In genomic region chr15:95025924-95026728, GRCh38 we compare ENCODE assay signal across 8 cellular contexts.
DNase-seq lines count a peak whose midpoint lies in the region; ATAC-seq and TF ChIP-seq lines count a peak whose summit lies in the region.

No MANE protein-coding gene starts in this region.

- H2AK5ac ChIP-seq in mesenchymal stem cell (ENCODE audit: low read length, severe bottlenecking) = no peak overlapping the region

- no peak overlapping the region for H2AFZ ChIP-seq in mesenchymal stem cell (ENCODE audit: low read depth, low read length)

- TF ChIP-seq POLR2A in breast epithelium (IDR thresholded peaks at IDR 0.05) = no peak

- H3K36me3 ChIP-seq in breast epithelium (no peaks in the 10 kb centered on the region), mesenchymal stem cell (ENCODE audit: control insufficient read depth in 1 of 2, insufficient read depth in 2 of 2, low read depth in 1 of 2, low read length in 2 of 2) (no peaks in the 10 kb centered on the region)

- H3K36me3 Mint-ChIP-seq in MCF 10A (ENCODE audit: insufficient read depth, unreplicated experiment) = no peaks in the 10 kb centered on the region

- no peaks in the 10 kb centered on the region for H3K9me3 Mint-ChIP-seq in MCF 10A (ENCODE audit: unreplicated experiment)

- DNase-seq in MCF 10A (ENCODE audit: unreplicated experiment) (peak; percentile 73), breast epithelium (ENCODE audit: low spot score in 2 of 2) (no peak), MV-4-11 (lab: John Stamatoyannopoulos, UW) (peak; percentile 42), brain pericyte (ENCODE audit: low read depth, low spot score) (peak; percentile 11), mesenchymal stem cell (peak; percentile 73), Ammon's horn (ENCODE audit: low spot score) (no peak), NCI-H2227 (lab: John Stamatoyannopoulos, UW; ENCODE audit: unreplicated experiment) (no peak)

- H3K4me1 Mint-ChIP-seq in MCF 10A (ENCODE audit: insufficient read depth, unreplicated experiment) = no peaks in the 10 kb centered on the region

- peaks cover 0 to 16% of the 10 kb centered on the region in 2 donors for H3K9me3 ChIP-seq in breast epithelium
- peaks cover 7% of the 10 kb centered on the region for H3K9me3 ChIP-seq in mesenchymal stem cell (ENCODE audit: control insufficient read depth, low read length)

- no peaks in the 10 kb centered on the region for H3K79me1 ChIP-seq in mesenchymal stem cell (replicated peaks; ENCODE audit: low read length, poor library complexity, severe bottlenecking)

- POLR2A ChIA-PET in MCF 10A (lab: Yijun Ruan, JAX) = no interaction called here

- no peak overlapping the region for H4K8ac ChIP-seq in mesenchymal stem cell (ENCODE audit: low read length)

- 68% methylated on average over 3 of the region's 5 CpGs for WGBS in mesenchymal stem cell

- no peaks in the 10 kb centered on the region for H3K27me3 Mint-ChIP-seq in MCF 10A (ENCODE audit: insufficient read depth, unreplicated experiment)

- no peak overlapping the region for H3K27ac Mint-ChIP-seq in MCF 10A (ENCODE audit: low read depth, unreplicated experiment)

- H3K27me3 ChIP-seq in breast epithelium = no peaks in the 10 kb centered on the region
- no peaks in the 10 kb centered on the region for H3K27me3 ChIP-seq in mesenchymal stem cell (ENCODE audit: control insufficient read depth in 1 of 2, insufficient read depth in 1 of 2, low read length in 2 of 2)

- H3K4me1 ChIP-seq in breast epithelium (no peaks in the 10 kb centered on the region), mesenchymal stem cell (ENCODE audit: control insufficient read depth, insufficient read depth, low read depth, low read length) (no peaks in the 10 kb centered on the region)

- peak overlapping the region in 1 of 2 experiments; percentile 31 for H2BK12ac ChIP-seq in mesenchymal stem cell (ENCODE audit: low read length in 2 of 2)

- H3K27ac ChIP-seq in breast epithelium (no peak overlapping the region), mesenchymal stem cell (ENCODE audit: low read length, poor library complexity, severe bottlenecking) (no peak overlapping the region)

- H3K4ac ChIP-seq in mesenchymal stem cell (ENCODE audit: low read depth in 1 of 2, low read length in 2 of 2) = no peak overlapping the region

- H3K18ac ChIP-seq in mesenchymal stem cell (ENCODE audit: low read depth in 1 of 2, low read length in 2 of 2) = peak overlapping the region in 1 of 2 experiments; percentile 37

- no peak overlapping the region for H3K9ac ChIP-seq in mesenchymal stem cell (ENCODE audit: low read length)

- no TSS peak for BruUV-seq in MCF 10A (replicated peaks; lab: Mats Ljungman, UMichigan)

- H2BK5ac ChIP-seq in mesenchymal stem cell (ENCODE audit: low read depth, low read length, poor library complexity, severe bottlenecking) = no peak overlapping the region

- H3K4me3 ChIP-seq in breast epithelium (no peak overlapping the region), mesenchymal stem cell (ENCODE audit: insufficient read depth in 1 of 2, low read depth in 1 of 2, low read length in 2 of 2) (no peak overlapping the region)

- no peak for ATAC-seq in HG03565 (IDR thresholded peaks at IDR 0.05; ENCODE audit: unreplicated experiment)

- H3K4me2 ChIP-seq in mesenchymal stem cell (ENCODE audit: low read length, poor library complexity, severe bottlenecking) = no peak overlapping the region

- intact Hi-C loops in MCF 10A (cut with micrococcal nuclease) = loop anchor here (1.0 to 10.0 kb wide), 8 partner anchors 171 to 1861 kb away; no protein-coding TSS in a partner anchor
- intact Hi-C loops in breast epithelium (cut with DNase I; ENCODE audit: low total_unique reads) = no loop called here

- no peak overlapping the region for H2BK120ac ChIP-seq in mesenchymal stem cell (ENCODE audit: low read depth, low read length)

- H3K23ac ChIP-seq in mesenchymal stem cell (ENCODE audit: low read length in 2 of 2) = no peak overlapping the region

- TF ChIP-seq CTCF in MCF 10A (IDR thresholded peaks at IDR 0.05; ENCODE audit: unreplicated experiment) = peak; percentile 78
- TF ChIP-seq CTCF in breast epithelium (IDR thresholded peaks at IDR 0.05) = peak in 1 of 3 donors; percentile 31

- H3K14ac ChIP-seq in mesenchymal stem cell (ENCODE audit: low read length in 2 of 2) = no peak overlapping the region

- no peak overlapping the region for H2BK15ac ChIP-seq in mesenchymal stem cell (ENCODE audit: low read depth, poor library complexity, severe bottlenecking)

- H3K4me3 Mint-ChIP-seq in MCF 10A (ENCODE audit: unreplicated experiment) = no peak overlapping the region

- no peak overlapping the region for H4K91ac ChIP-seq in mesenchymal stem cell (ENCODE audit: low read length)

- CTCF ChIA-PET in MCF 10A (lab: Yijun Ruan, JAX) = interaction anchor here (0.7 to 3.2 kb wide), 18 partner anchors 31 to 1309 kb away, joined by 3 to 25 read pairs (median 4); no protein-coding TSS in a partner anchor

Comparison
In these comparisons a context has a peak if more than half of its experiments do, and no peak if none do; other contexts are left out.
1. DNase-seq: peak in MCF 10A (single experiment), MV-4-11 (single experiment), brain pericyte (single experiment) and mesenchymal stem cell (single experiment); none in breast epithelium (0 of 2), Ammon's horn (single experiment) and NCI-H2227 (single experiment).